8 cellular contexts compared by ENCODE assay signal in genomic region chr12:8242881-8243681, GRCh38. TPM values are rescaled to one million over a fixed set of nuclear protein-coding genes. Genes with fewer than 3 reads are reported as not detected.
DNase-seq lines count a peak whose midpoint lies in the region; ATAC-seq and TF ChIP-seq lines count a peak whose summit lies in the region.
"Not testable (repeated sequence)": the region's sequence is repeated elsewhere in the genome, so short reads cannot be mapped to it uniquely, and the experiment has no call there.

No MANE protein-coding gene starts in this region.

- DNase-seq in Caco-2 (peak; percentile 100), PC-3 (peak; percentile 85), activated T-cell treated with anti-CD3 and anti-CD28 coated beads for 48 hours (ENCODE audit: low read depth) (peak; percentile 99), epidermal melanocyte (ENCODE audit: insufficient read length, low spot score) (peak; percentile 35), midbrain (lab: John Stamatoyannopoulos, UW) (peak; percentile 96)
- peak; percentile 88 for DNase-seq in Jurkat, Clone E6-1 (ENCODE audit: low read depth, low spot score)
- peak; percentile 100 for DNase-seq in stimulated activated CD8-positive, alpha-beta memory T cell treated with anti-CD3 and anti-CD28 coated beads, Interleukin-15, amount 100 ng/mL, for 1 hour (ENCODE audit: low read depth)

- peaks cover 12% of the 10 kb centered on the region for H3K4me1 Mint-ChIP-seq in Caco-2 (ENCODE audit: low read depth, unreplicated experiment)

- not testable (repeated sequence) for H3K27me3 ChIP-seq in Caco-2 (replicated peaks; ENCODE audit: control insufficient read depth, insufficient read depth, low read length); PC-3 (ENCODE audit: low read length)

- H3K36me3 ChIP-seq in Caco-2 (ENCODE audit: control insufficient read depth, insufficient read depth, low read length); PC-3 (ENCODE audit: low read depth, low read length): not testable (repeated sequence)

- peak overlapping the region; percentile 81 for H3K4me3 ChIP-seq in Caco-2 (ENCODE audit: low read depth, low read length)
- H3K4me3 ChIP-seq in Jurkat, Clone E6-1 (ENCODE audit: low read length): peak overlapping the region; percentile 59
- H3K4me3 ChIP-seq in PC-3 (ENCODE audit: low read length): peak overlapping the region; percentile 79

- not testable (repeated sequence) for BruUV-seq in Caco-2 (replicated peaks; lab: Mats Ljungman, UMichigan); PC-3 (replicated peaks; lab: Mats Ljungman, UMichigan)

- H3K27me3 Mint-ChIP-seq in Caco-2 (ENCODE audit: insufficient read depth, unreplicated experiment): not testable (repeated sequence)

- H3K4me3 Mint-ChIP-seq in Caco-2 (ENCODE audit: unreplicated experiment): peak overlapping the region; percentile 94

- intact Hi-C loops in Caco-2 (cut with micrococcal nuclease; ENCODE audit: unreplicated experiment); PC-3 (cut with micrococcal nuclease): not testable (repeated sequence)

- peak overlapping the region; percentile 99 for H3K27ac Mint-ChIP-seq in Caco-2 (ENCODE audit: unreplicated experiment)

- not testable (repeated sequence) for H3K9me3 ChIP-seq in Caco-2; PC-3 (ENCODE audit: low read length)

- H3K9me2 ChIP-seq in PC-3 (replicated peaks; ENCODE audit: low read length): not testable (repeated sequence)

- peak overlapping the region; percentile 81 for H2AFZ ChIP-seq in PC-3 (ENCODE audit: low read length)

- TF ChIP-seq CTCF in Caco-2 (IDR thresholded peaks at IDR 0.05; ENCODE audit: insufficient read depth in 1 of 2, low read depth in 1 of 2, low read length in 1 of 2, severe bottlenecking in 1 of 2, unreplicated experiment in 1 of 2); PC-3 (conservative IDR thresholded peaks at IDR 0.05; ENCODE audit: low read depth, low read length): not testable (repeated sequence)

- peak; percentile 76 for ATAC-seq in GM21526 (IDR thresholded peaks at IDR 0.05; ENCODE audit: low FRiP score, unreplicated experiment)
- peak; percentile 99 for ATAC-seq in PC-3

- H3F3A ChIP-seq in PC-3 (ENCODE audit: low read length, unreplicated experiment): not testable (repeated sequence)

- H3K9ac ChIP-seq in PC-3 (ENCODE audit: low read length): peak overlapping the region; percentile 74

- H3K79me2 ChIP-seq in PC-3 (ENCODE audit: low read length): not testable (repeated sequence)

- not testable (repeated sequence) for H3K9me3 Mint-ChIP-seq in Caco-2 (ENCODE audit: unreplicated experiment)

- CTCF ChIA-PET in Caco-2 (lab: Charles Lee): interaction anchor here (0.6 to 1.0 kb wide), 3 partner anchors 11 to 1081 kb away, joined by 3 to 11 read pairs (median 3); no protein-coding TSS in a partner anchor
- CTCF ChIA-PET in PC-3 (lab: Charles Lee): not testable (repeated sequence)

- POLR2A ChIA-PET in Caco-2 (lab: Charles Lee): interaction anchor here (0.6 to 1.1 kb wide), 2 partner anchors 12 to 1772 kb away, joined by 3 to 7 read pairs; no protein-coding TSS in a partner anchor
- POLR2A ChIA-PET in PC-3 (lab: Charles Lee; ENCODE audit: unreplicated experiment): not testable (repeated sequence)

- H3K27ac ChIP-seq in PC-3 (ENCODE audit: low read length): peak overlapping the region; percentile 61

- not testable (repeated sequence) for H3K4me1 ChIP-seq in Caco-2; PC-3 (ENCODE audit: insufficient read depth, low read length)

- not testable (repeated sequence) for H4K20me1 ChIP-seq in PC-3 (ENCODE audit: low read length)

- peak overlapping the region; percentile 81 for H3K4me2 ChIP-seq in PC-3 (ENCODE audit: low read length)

- peaks cover 11% of the 10 kb centered on the region for H3K36me3 Mint-ChIP-seq in Caco-2 (ENCODE audit: insufficient read depth, unreplicated experiment)

RNA-seq across cellular contexts. Expression of gene FAM90A1, which starts 15.7 kb away (rescaled TPM):
- total RNA-seq in Caco-2 (2022) (0.14 and 0.34 TPM in 2 replicates), PC-3 (2014; rRNA removed) (not detected in 2 replicates)
- polyA plus RNA-seq in Jurkat, Clone E6-1 (2012; ENCODE audit: insufficient read depth, insufficient read length): not detected

Comparison
In these comparisons a context has a peak if more than half of its experiments do, and no peak if none do; other contexts are left out.
1. Peak in every context shown above with its lines: DNase-seq, ATAC-seq, H3K4me3 ChIP-seq and H3K27ac ChIP-seq.
2. DNase-seq: peak in every context shown above with its lines; median percentile 100 in Caco-2; 100 in stimulated activated CD8-positive, alpha-beta memory T cell treated with anti-CD3 and anti-CD28 coated beads, Interleukin-15, amount 100 ng/mL, for 1 hour; 99 in activated T-cell treated with anti-CD3 and anti-CD28 coated beads for 48 hours; 96 in midbrain; 88 in Jurkat, Clone E6-1; 85 in PC-3; 35 in epidermal melanocyte.